ENCODE assay signal across 9 cellular contexts in the genomic region with DNA sequence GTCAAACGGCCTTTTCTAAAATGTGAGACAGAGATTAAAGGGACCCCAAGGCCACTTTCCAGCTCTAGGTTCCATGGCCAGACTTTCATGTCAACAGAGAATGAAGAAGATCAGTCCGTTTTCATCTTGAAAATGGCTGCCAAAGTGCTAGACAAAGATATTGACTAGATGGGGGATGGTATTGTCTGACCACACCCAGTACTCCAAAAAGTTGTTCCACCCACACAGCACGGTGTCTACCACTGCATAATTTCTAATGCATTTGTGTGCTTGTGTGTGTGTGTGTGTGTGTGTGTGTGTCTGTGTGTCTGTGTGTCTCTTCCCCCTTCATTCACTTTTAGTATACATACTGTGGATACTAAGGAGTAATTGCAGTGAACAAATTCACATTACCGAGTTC. TPM values are rescaled to one million over a fixed set of nuclear protein-coding genes. Genes with fewer than 3 reads are reported as not detected.
DNase-seq lines count a peak whose midpoint lies in the region; ATAC-seq and TF ChIP-seq lines count a peak whose summit lies in the region.
"Had no signal": no experiment of that assay in that cellular context is flagged by ENCODE, and none has a peak within 500 bp of the region (broad histone marks: within the 10 kb centered on the region; RNA-seq: fewer than 3 reads in every experiment).

No MANE protein-coding gene starts in this region.

- H3K4me3 Mint-ChIP-seq in type B pancreatic cell: peak overlapping the region; percentile 94

- no peak for TF ChIP-seq CTCF in type B pancreatic cell (conservative IDR thresholded peaks at IDR 0.05)

- no peak for ATAC-seq in HG03039 (IDR thresholded peaks at IDR 0.05; ENCODE audit: unreplicated experiment)
- no peak for ATAC-seq in activated naive CD4-positive, alpha-beta T cell treated with anti-CD3 and anti-CD28 coated beads, Interleukin-2, amount 50 U/mL, for 72 hours

- WGBS in mesodermal cell (ENCODE audit: insufficient coverage in 2 of 2), 2 experiments: 27 to 45% methylated on average over 1 of the region's 4 CpGs

- peaks cover 0 to 4% of the 10 kb centered on the region in 2 donors for H3K27me3 ChIP-seq in duodenal mucosa (ENCODE audit: control insufficient read depth in 1 of 2, insufficient read depth in 2 of 2, low read length in 2 of 2)

- no peak overlapping the region for H3K27ac ChIP-seq in duodenal mucosa (ENCODE audit: low read depth, low read length)
- H3K27ac ChIP-seq in mesodermal cell (ENCODE audit: low read depth, low read length, severe bottlenecking): peak overlapping the region; percentile 97
- H3K27ac ChIP-seq: 22Rv1 had no signal

- H3K4me3 ChIP-seq in duodenal mucosa (ENCODE audit: low read depth in 1 of 2, low read length in 2 of 2) (peak overlapping the region; percentile 46 to 72), mesodermal cell (ENCODE audit: extremely low read depth, insufficient read depth, low read length, poor library complexity, severe bottlenecking) (peak overlapping the region; percentile 67)

- H3K27ac Mint-ChIP-seq in type B pancreatic cell: peak overlapping the region; percentile 80
- H3K27ac Mint-ChIP-seq in activated naive CD4-positive, alpha-beta T cell treated with anti-CD3 and anti-CD28 coated beads, Interleukin-2, amount 50 U/mL, for 72 hours: no peak overlapping the region

- peaks cover 14% of the 10 kb centered on the region for H3K36me3 Mint-ChIP-seq in type B pancreatic cell
- H3K36me3 Mint-ChIP-seq in activated naive CD4-positive, alpha-beta T cell treated with anti-CD3 and anti-CD28 coated beads, Interleukin-2, amount 50 U/mL, for 72 hours: no peaks in the 10 kb centered on the region

- H3K4me1 ChIP-seq in duodenal mucosa (ENCODE audit: control insufficient read depth in 1 of 2, insufficient read depth in 2 of 2, low read length in 2 of 2): peaks cover 0 to 7% of the 10 kb centered on the region in 2 donors
- H3K4me1 ChIP-seq in mesodermal cell (ENCODE audit: control insufficient read depth, insufficient read depth, low read length, poor library complexity, severe bottlenecking): peaks cover 23% of the 10 kb centered on the region

- H3K36me3 ChIP-seq in duodenal mucosa (ENCODE audit: control insufficient read depth in 1 of 2, insufficient read depth in 2 of 2, low read length in 2 of 2): no peaks in the 10 kb centered on the region
- peaks cover 28% of the 10 kb centered on the region for H3K36me3 ChIP-seq in mesodermal cell (ENCODE audit: control insufficient read depth, insufficient read depth, low read length)

- H3K9ac ChIP-seq in duodenal mucosa (ENCODE audit: low read depth in 1 of 2, low read length in 2 of 2): peak overlapping the region; percentile 6 to 56

- no peaks in the 10 kb centered on the region for H3K9me3 Mint-ChIP-seq in type B pancreatic cell
- H3K9me3 Mint-ChIP-seq in activated naive CD4-positive, alpha-beta T cell treated with anti-CD3 and anti-CD28 coated beads, Interleukin-2, amount 50 U/mL, for 72 hours: no peaks in the 10 kb centered on the region

- DNase-seq in DMS 273 (lab: John Stamatoyannopoulos, UW; ENCODE audit: unreplicated experiment): peak; percentile 58
- no peak for DNase-seq in DMS 273 treated with DMSO at 0.1 percent for 48 hours (lab: John Stamatoyannopoulos, UW)
- no peak for DNase-seq in type B pancreatic cell (ENCODE audit: extremely low spot score, unreplicated experiment)
- no peak for DNase-seq in activated naive CD4-positive, alpha-beta T cell treated with anti-CD3 and anti-CD28 coated beads, Interleukin-2, amount 50 U/mL, for 72 hours (ENCODE audit: low spot score in 2 of 2)
- no peak for DNase-seq in activated CD4-positive, alpha-beta T cell treated with anti-CD3 and anti-CD28 coated beads for 1 hour

- H3K4me1 Mint-ChIP-seq in type B pancreatic cell (ENCODE audit: unreplicated experiment): peaks cover 27% of the 10 kb centered on the region

- peaks cover 18% of the 10 kb centered on the region for H3K27me3 Mint-ChIP-seq in type B pancreatic cell

- H3K9me3 ChIP-seq in duodenal mucosa (ENCODE audit: control insufficient read depth in 1 of 2, low read length in 2 of 2) (no peaks in the 10 kb centered on the region), mesodermal cell (ENCODE audit: control insufficient read depth, low read length) (no peaks in the 10 kb centered on the region)

RNA-seq across cellular contexts. Expression of gene COL1A2, which starts 1.3 kb away (rescaled TPM):
- 775 TPM for polyA plus RNA-seq in mesodermal cell (2013, experiment 1 of 2)
- polyA plus RNA-seq in mesodermal cell (2013, experiment 2 of 2): 692 TPM
- 23.0 and 692 TPM in 2 replicates for total RNA-seq in type B pancreatic cell (ENCODE audit: low replicate concordance)
- total RNA-seq in activated naive CD4-positive, alpha-beta T cell treated with anti-CD3 and anti-CD28 coated beads, Interleukin-2, amount 50 U/mL, for 72 hours: not detected

Comparison
In these comparisons a context has a peak if more than half of its experiments do, and no peak if none do; other contexts are left out.
1. RNA of gene COL1A2, which starts 1.3 kb away (total RNA-seq): 23.0 to 692 TPM in type B pancreatic cell; not detected in activated naive CD4-positive, alpha-beta T cell treated with anti-CD3 and anti-CD28 coated beads, Interleukin-2, amount 50 U/mL, for 72 hours; every median in the first group is over 10 times any median in the second.